In the genomic region with DNA sequence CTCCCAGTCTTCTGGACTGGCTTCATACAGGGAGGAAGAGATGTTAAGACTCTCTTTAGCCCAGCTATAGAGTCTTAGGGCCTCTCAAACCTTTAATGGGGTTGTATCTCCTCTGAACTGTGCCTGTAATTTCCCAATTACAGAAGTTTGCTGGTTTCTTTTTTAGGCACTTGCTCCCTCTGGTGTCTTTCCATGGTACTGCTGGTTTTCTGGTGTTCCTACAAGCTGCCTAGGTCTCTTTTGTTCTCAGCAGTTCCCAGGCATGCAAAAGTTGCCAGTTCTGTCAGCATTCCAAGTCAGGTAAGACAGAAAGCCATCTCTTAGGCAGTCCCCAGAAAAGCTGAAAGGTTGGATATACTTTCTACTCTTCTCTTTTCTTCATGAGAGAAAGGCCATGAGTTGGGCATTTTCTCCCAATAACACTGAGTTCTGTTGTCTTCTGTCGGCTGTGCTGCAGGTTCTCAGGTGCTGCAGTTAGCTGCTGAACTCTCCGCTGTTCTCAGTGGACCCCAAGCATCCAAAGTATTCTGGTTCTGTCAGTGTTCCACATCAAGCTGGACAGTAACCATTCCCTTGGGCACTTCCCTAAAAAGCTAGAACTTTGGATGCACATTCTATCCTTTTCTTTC, we compare ENCODE assay signal across 2 cellular contexts.
A peak's percentile ranks its signal among the peaks of the same experiment; 100 is the strongest.
TF ChIP-seq lines count a peak whose summit lies in the region.

No MANE protein-coding gene starts in this region.

TF ChIP-seq in Ishikawa, 13 proteins besides CTCF, POLR2A, EP300 and RAD21 (continued from another document):
- peak; percentile 9; the same call in 1 of the 2 replicates for TF ChIP-seq CEBPB (IDR thresholded peaks at IDR 0.05)
- TF ChIP-seq, protein P1, sequence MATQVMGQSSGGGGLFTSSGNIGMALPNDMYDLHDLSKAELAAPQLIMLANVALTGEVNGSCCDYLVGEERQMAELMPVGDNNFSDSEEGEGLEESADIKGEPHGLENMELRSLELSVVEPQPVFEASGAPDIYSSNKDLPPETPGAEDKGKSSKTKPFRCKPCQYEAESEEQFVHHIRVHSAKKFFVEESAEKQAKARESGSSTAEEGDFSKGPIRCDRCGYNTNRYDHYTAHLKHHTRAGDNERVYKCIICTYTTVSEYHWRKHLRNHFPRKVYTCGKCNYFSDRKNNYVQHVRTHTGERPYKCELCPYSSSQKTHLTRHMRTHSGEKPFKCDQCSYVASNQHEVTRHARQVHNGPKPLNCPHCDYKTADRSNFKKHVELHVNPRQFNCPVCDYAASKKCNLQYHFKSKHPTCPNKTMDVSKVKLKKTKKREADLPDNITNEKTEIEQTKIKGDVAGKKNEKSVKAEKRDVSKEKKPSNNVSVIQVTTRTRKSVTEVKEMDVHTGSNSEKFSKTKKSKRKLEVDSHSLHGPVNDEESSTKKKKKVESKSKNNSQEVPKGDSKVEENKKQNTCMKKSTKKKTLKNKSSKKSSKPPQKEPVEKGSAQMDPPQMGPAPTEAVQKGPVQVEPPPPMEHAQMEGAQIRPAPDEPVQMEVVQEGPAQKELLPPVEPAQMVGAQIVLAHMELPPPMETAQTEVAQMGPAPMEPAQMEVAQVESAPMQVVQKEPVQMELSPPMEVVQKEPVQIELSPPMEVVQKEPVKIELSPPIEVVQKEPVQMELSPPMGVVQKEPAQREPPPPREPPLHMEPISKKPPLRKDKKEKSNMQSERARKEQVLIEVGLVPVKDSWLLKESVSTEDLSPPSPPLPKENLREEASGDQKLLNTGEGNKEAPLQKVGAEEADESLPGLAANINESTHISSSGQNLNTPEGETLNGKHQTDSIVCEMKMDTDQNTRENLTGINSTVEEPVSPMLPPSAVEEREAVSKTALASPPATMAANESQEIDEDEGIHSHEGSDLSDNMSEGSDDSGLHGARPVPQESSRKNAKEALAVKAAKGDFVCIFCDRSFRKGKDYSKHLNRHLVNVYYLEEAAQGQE (IDR thresholded peaks at IDR 0.05; ENCODE audit: low read depth) = no peak
TF ChIP-seq in Ishikawa: peak in this region for 1.

TF ChIP-seq in GM12878, 131 proteins besides CTCF, POLR2A, EP300 and RAD21 (continued from another document):
- TF ChIP-seq YY1 (IDR thresholded peaks at IDR 0.05; ENCODE audit: low read depth, low read length) (peak; percentile 36; the same call in 1 of the 2 replicates), SMC3 (IDR thresholded peaks at IDR 0.05; ENCODE audit: borderline replicate concordance, low read length) (peak; percentile 82; the same call in 1 of the 2 replicates), NFIC (IDR thresholded peaks at IDR 0.05; ENCODE audit: low read depth, low read length) (no peak), FOXM1 (IDR thresholded peaks at IDR 0.05; ENCODE audit: low read depth, low read length) (peak; percentile 31; the same call in 1 of the 2 replicates), SIX5 (IDR thresholded peaks at IDR 0.05; ENCODE audit: low read depth, low read length, severe bottlenecking) (peak; percentile 20), CHD1 (IDR thresholded peaks at IDR 0.05; ENCODE audit: low read depth, low read length) (no peak)
- TF ChIP-seq, protein P2, sequence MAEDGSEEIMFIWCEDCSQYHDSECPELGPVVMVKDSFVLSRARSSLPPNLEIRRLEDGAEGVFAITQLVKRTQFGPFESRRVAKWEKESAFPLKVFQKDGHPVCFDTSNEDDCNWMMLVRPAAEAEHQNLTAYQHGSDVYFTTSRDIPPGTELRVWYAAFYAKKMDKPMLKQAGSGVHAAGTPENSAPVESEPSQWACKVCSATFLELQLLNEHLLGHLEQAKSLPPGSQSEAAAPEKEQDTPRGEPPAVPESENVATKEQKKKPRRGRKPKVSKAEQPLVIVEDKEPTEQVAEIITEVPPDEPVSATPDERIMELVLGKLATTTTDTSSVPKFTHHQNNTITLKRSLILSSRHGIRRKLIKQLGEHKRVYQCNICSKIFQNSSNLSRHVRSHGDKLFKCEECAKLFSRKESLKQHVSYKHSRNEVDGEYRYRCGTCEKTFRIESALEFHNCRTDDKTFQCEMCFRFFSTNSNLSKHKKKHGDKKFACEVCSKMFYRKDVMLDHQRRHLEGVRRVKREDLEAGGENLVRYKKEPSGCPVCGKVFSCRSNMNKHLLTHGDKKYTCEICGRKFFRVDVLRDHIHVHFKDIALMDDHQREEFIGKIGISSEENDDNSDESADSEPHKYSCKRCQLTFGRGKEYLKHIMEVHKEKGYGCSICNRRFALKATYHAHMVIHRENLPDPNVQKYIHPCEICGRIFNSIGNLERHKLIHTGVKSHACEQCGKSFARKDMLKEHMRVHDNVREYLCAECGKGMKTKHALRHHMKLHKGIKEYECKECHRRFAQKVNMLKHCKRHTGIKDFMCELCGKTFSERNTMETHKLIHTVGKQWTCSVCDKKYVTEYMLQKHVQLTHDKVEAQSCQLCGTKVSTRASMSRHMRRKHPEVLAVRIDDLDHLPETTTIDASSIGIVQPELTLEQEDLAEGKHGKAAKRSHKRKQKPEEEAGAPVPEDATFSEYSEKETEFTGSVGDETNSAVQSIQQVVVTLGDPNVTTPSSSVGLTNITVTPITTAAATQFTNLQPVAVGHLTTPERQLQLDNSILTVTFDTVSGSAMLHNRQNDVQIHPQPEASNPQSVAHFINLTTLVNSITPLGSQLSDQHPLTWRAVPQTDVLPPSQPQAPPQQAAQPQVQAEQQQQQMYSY (CRISPR knock-in tag; IDR thresholded peaks at IDR 0.05) = no peak
- TF ChIP-seq, protein P3, sequence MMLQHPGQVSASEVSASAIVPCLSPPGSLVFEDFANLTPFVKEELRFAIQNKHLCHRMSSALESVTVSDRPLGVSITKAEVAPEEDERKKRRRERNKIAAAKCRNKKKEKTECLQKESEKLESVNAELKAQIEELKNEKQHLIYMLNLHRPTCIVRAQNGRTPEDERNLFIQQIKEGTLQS (IDR thresholded peaks at IDR 0.05; ENCODE audit: borderline replicate concordance, extremely low read depth, low read depth, low read length) = no peak
- TF ChIP-seq, protein P4, sequence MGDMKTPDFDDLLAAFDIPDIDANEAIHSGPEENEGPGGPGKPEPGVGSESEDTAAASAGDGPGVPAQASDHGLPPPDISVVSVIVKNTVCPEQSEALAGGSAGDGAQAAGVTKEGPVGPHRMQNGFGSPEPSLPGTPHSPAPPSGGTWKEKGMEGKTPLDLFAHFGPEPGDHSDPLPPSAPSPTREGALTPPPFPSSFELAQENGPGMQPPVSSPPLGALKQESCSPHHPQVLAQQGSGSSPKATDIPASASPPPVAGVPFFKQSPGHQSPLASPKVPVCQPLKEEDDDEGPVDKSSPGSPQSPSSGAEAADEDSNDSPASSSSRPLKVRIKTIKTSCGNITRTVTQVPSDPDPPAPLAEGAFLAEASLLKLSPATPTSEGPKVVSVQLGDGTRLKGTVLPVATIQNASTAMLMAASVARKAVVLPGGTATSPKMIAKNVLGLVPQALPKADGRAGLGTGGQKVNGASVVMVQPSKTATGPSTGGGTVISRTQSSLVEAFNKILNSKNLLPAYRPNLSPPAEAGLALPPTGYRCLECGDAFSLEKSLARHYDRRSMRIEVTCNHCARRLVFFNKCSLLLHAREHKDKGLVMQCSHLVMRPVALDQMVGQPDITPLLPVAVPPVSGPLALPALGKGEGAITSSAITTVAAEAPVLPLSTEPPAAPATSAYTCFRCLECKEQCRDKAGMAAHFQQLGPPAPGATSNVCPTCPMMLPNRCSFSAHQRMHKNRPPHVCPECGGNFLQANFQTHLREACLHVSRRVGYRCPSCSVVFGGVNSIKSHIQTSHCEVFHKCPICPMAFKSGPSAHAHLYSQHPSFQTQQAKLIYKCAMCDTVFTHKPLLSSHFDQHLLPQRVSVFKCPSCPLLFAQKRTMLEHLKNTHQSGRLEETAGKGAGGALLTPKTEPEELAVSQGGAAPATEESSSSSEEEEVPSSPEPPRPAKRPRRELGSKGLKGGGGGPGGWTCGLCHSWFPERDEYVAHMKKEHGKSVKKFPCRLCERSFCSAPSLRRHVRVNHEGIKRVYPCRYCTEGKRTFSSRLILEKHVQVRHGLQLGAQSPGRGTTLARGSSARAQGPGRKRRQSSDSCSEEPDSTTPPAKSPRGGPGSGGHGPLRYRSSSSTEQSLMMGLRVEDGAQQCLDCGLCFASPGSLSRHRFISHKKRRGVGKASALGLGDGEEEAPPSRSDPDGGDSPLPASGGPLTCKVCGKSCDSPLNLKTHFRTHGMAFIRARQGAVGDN (IDR thresholded peaks at IDR 0.05) = no peak
